In genomic region chr1:22143065-22143514, GRCh38 we compare ENCODE assay signal across 9 cellular contexts. TPM values are rescaled to one million over a fixed set of nuclear protein-coding genes. Genes with fewer than 3 reads are reported as not detected.
DNase-seq lines count a peak whose midpoint lies in the region; ATAC-seq, FAIRE-seq and TF ChIP-seq lines count a peak whose summit lies in the region.
"Had no signal": no experiment of that assay in that cellular context is flagged by ENCODE, and none has a peak within 500 bp of the region (broad histone marks: within the 10 kb centered on the region; RNA-seq: fewer than 3 reads in every experiment).

Gene WNT4 (minus strand): TSS chr1:22143097. CDS start chr1:22142922, 175 bp downstream.

- peaks cover 8% of the 10 kb centered on the region for H3K4me1 Mint-ChIP-seq in activated T-helper 1 cell treated with anti-CD3 and anti-CD28 coated beads, Interleukin-12 subunit alpha, Interleukin-12 subunit beta, Interleukin-2, Interleukin-4 antibody, amounts not matched to agents 30 ng/mL and 10 ng/mL and 1 ng/mL, durations not matched to agents 14 hours and 24 hours and 36 hours (ENCODE audit: low read depth)

- ATAC-seq in pancreas (peak; percentile 70 to 82 (median 76)), HG02840 (IDR thresholded peaks at IDR 0.05; ENCODE audit: low FRiP score, unreplicated experiment) (no peak), GM19467 (IDR thresholded peaks at IDR 0.05; ENCODE audit: unreplicated experiment) (no peak)

- no peaks in the 10 kb centered on the region for H3K36me3 ChIP-seq in cardiac muscle cell
- H3K36me3 ChIP-seq in pancreas = no peaks in the 10 kb centered on the region

- peak within 1 kb of the TSS; percentile 50 for H3K4me3 ChIP-seq in cardiac muscle cell
- peak within 1 kb of the TSS; percentile 20 to 61 (median 38) for H3K4me3 ChIP-seq in pancreas

- H3K27me3 ChIP-seq in cardiac muscle cell (peaks cover 88% of the 10 kb centered on the region), pancreas (no peaks in the 10 kb centered on the region)

- intact Hi-C loops in activated T-helper 1 cell treated with anti-CD3 and anti-CD28 coated beads, Interleukin-12 subunit alpha, Interleukin-12 subunit beta, Interleukin-2, Interleukin-4 antibody, amounts not matched to agents 30 ng/mL and 10 ng/mL and 1 ng/mL, durations not matched to agents 14 hours and 24 hours and 36 hours (cut with micrococcal nuclease) = no loop called here
- intact Hi-C loops in pancreas (cut with DNase I) = no loop called here

- TF ChIP-seq CTCF in cardiac muscle cell (IDR thresholded peaks at IDR 0.05; ENCODE audit: low read depth, low read length) (no peak), pancreas (IDR thresholded peaks at IDR 0.05) (no peak)

- 0% methylated on average over 3 to 67 of the region's 67 CpGs for WGBS in pancreas, 2 donors

- H3K9me3 Mint-ChIP-seq in activated T-helper 1 cell treated with anti-CD3 and anti-CD28 coated beads, Interleukin-12 subunit alpha, Interleukin-12 subunit beta, Interleukin-2, Interleukin-4 antibody, amounts not matched to agents 30 ng/mL and 10 ng/mL and 1 ng/mL, durations not matched to agents 14 hours and 24 hours and 36 hours = no peaks in the 10 kb centered on the region

- FAIRE-seq in HTR-8/SVneo (lab: Jason Lieb, UNC) (no peak), pancreas (lab: Jason Lieb, UNC) (no peak)

- H3K27me3 Mint-ChIP-seq in activated T-helper 1 cell treated with anti-CD3 and anti-CD28 coated beads, Interleukin-12 subunit alpha, Interleukin-12 subunit beta, Interleukin-2, Interleukin-4 antibody, amounts not matched to agents 30 ng/mL and 10 ng/mL and 1 ng/mL, durations not matched to agents 14 hours and 24 hours and 36 hours (ENCODE audit: insufficient read depth) = peaks cover 51% of the 10 kb centered on the region

- H3K27ac Mint-ChIP-seq in activated T-helper 1 cell treated with anti-CD3 and anti-CD28 coated beads, Interleukin-12 subunit alpha, Interleukin-12 subunit beta, Interleukin-2, Interleukin-4 antibody, amounts not matched to agents 30 ng/mL and 10 ng/mL and 1 ng/mL, durations not matched to agents 14 hours and 24 hours and 36 hours = peak within 1 kb of the TSS; percentile 34

- H3K36me3 Mint-ChIP-seq in activated T-helper 1 cell treated with anti-CD3 and anti-CD28 coated beads, Interleukin-12 subunit alpha, Interleukin-12 subunit beta, Interleukin-2, Interleukin-4 antibody, amounts not matched to agents 30 ng/mL and 10 ng/mL and 1 ng/mL, durations not matched to agents 14 hours and 24 hours and 36 hours (ENCODE audit: low read depth) = peaks cover 3% of the 10 kb centered on the region

- H3K9me3 ChIP-seq in cardiac muscle cell (ENCODE audit: low read depth) = no peaks in the 10 kb centered on the region
- H3K9me3 ChIP-seq in pancreas = no peaks in the 10 kb centered on the region

- H3K4me1 ChIP-seq in cardiac muscle cell (ENCODE audit: low read depth) = no peaks in the 10 kb centered on the region
- peaks cover 0 to 4% (median 0%) of the 10 kb centered on the region in 3 donors for H3K4me1 ChIP-seq in pancreas

- peak within 1 kb of the TSS; percentile 72 for H3K4me3 Mint-ChIP-seq in activated T-helper 1 cell treated with anti-CD3 and anti-CD28 coated beads, Interleukin-12 subunit alpha, Interleukin-12 subunit beta, Interleukin-2, Interleukin-4 antibody, amounts not matched to agents 30 ng/mL and 10 ng/mL and 1 ng/mL, durations not matched to agents 14 hours and 24 hours and 36 hours

- DNase-seq in NCI-H1417 (lab: John Stamatoyannopoulos, UW) (peak in 2 of 3 experiments; percentile 31 to 43), NCI-H1417 treated with DMSO at 0.1 percent for 48 hours (lab: John Stamatoyannopoulos, UW) (no peak), HTR-8/SVneo (ENCODE audit: insufficient read length, low spot score) (peak; percentile 53), cardiac muscle cell (ENCODE audit: low read depth in 1 of 2, low spot score in 1 of 2) (peak; percentile 33 to 77), pancreas (peak; percentile 36 to 81 (median 60))
- DNase-seq in activated T-helper 1 cell treated with anti-CD3 and anti-CD28 coated beads, Interleukin-12 subunit alpha, Interleukin-12 subunit beta, Interleukin-2, Interleukin-4 antibody, amounts not matched to agents 30 ng/mL and 10 ng/mL and 1 ng/mL, durations not matched to agents 14 hours and 24 hours and 36 hours (ENCODE audit: low spot score) = peak; percentile 6
- DNase-seq: DND-41 had no signal

- H3K27ac ChIP-seq in cardiac muscle cell (no peak within 1 kb of the TSS), pancreas (peak within 1 kb of the TSS in 2 of 4 donors; percentile 46 to 52)

RNA-seq across cellular contexts. Expression of gene WNT4, which starts in this region (rescaled TPM):
- total RNA-seq in activated T-helper 1 cell treated with anti-CD3 and anti-CD28 coated beads, Interleukin-12 subunit alpha, Interleukin-12 subunit beta, Interleukin-2, Interleukin-4 antibody, amounts not matched to agents 30 ng/mL and 10 ng/mL and 1 ng/mL, durations not matched to agents 14 hours and 24 hours and 36 hours = not detected in 2 replicates
- total RNA-seq in cardiac muscle cell (0.04 TPM in 1 of 2 replicates, not detected in the other), pancreas (1 to 10 TPM in 5 of 6 donors, under 1 TPM in 1; 0.69 to 6.8 (median 3.0) TPM)
- polyA plus RNA-seq in cardiac muscle cell (0.36 TPM in 1 of 2 replicates, not detected in the other), pancreas (10 to 100 TPM in 1 of 2 donors, 1 to 10 TPM in 1; 6.5 to 17.6 TPM)

Comparison
In these comparisons a context has a peak if more than half of its experiments do, and no peak if none do; other contexts are left out.
1. Peak in DNase-seq in activated T-helper 1 cell treated with anti-CD3 and anti-CD28 coated beads, Interleukin-12 subunit alpha, Interleukin-12 subunit beta, Interleukin-2, Interleukin-4 antibody, amounts not matched to agents 30 ng/mL and 10 ng/mL and 1 ng/mL, durations not matched to agents 14 hours and 24 hours and 36 hours; RNA of the gene not detected or under 1 TPM.
2. Peak in DNase-seq and H3K4me3 ChIP-seq in cardiac muscle cell; RNA of the gene not detected or under 1 TPM.
3. ATAC-seq: peak in pancreas (4 of 4); none in HG02840 (single experiment) and GM19467 (single experiment).